Comparison of ENCODE assay signal across 14 cellular contexts in genomic region chr10:48494073-48494472, GRCh38.
DNase-seq lines count a peak whose midpoint lies in the region; ATAC-seq and TF ChIP-seq lines count a peak whose summit lies in the region.
"Had no signal": no experiment of that assay in that cellular context is flagged by ENCODE, and none has a peak within 500 bp of the region (broad histone marks: within the 10 kb centered on the region; RNA-seq: fewer than 3 reads in every experiment).

No MANE protein-coding gene starts in this region.

- CTCF ChIA-PET in activated CD4-positive, alpha-beta memory T cell treated with anti-CD3 and anti-CD28 coated beads, Interleukin-2, amount 10 ng/mL, durations not matched to agents 7 days and 5 days (lab: Charles Lee), result no interaction called here

- H3K36me3 ChIP-seq in neuronal stem cell (replicated peaks in 1 of 2; ENCODE audit: control insufficient read depth in 2 of 2, insufficient read depth in 2 of 2, low read length in 2 of 2), result no peaks in the 10 kb centered on the region
- H3K36me3 ChIP-seq: neutrophil, right atrium auricular region had no signal

- H3K9me3 ChIP-seq in neuronal stem cell (replicated peaks in 1 of 2; ENCODE audit: control insufficient read depth in 2 of 2, insufficient read depth in 1 of 2, low read depth in 1 of 2, low read length in 2 of 2), result no peaks in the 10 kb centered on the region
- H3K9me3 ChIP-seq: neutrophil, right atrium auricular region had no signal

- no CpG with 5 or more reads among the region's 8 CpGs for WGBS in neuronal stem cell (ENCODE audit: extremely low coverage in 2 of 2, insufficient read length in 2 of 2, insufficient replicate concordance in 1 of 2), 2 donors

- H3K4me3 Mint-ChIP-seq in HFFc6, result no peak overlapping the region
- no peak overlapping the region for H3K4me3 Mint-ChIP-seq in activated CD4-positive, alpha-beta memory T cell treated with anti-CD3 and anti-CD28 coated beads, Interleukin-2, amount 10 ng/mL, durations not matched to agents 7 days and 5 days

- H3K27ac Mint-ChIP-seq in HFFc6, result peak overlapping the region; percentile 22; the same call in 1 of the 2 replicates
- H3K27ac Mint-ChIP-seq in activated CD4-positive, alpha-beta memory T cell treated with anti-CD3 and anti-CD28 coated beads, Interleukin-2, amount 10 ng/mL, durations not matched to agents 7 days and 5 days, result no peak overlapping the region

- H3K18ac ChIP-seq in neuronal stem cell (ENCODE audit: low read length), result peak overlapping the region; percentile 74

- H2AFZ ChIP-seq in neuronal stem cell (ENCODE audit: low read length), result no peak overlapping the region

- no peak overlapping the region for H3K14ac ChIP-seq in neuronal stem cell (ENCODE audit: low read length)

- peak overlapping the region; percentile 26 for H4K8ac ChIP-seq in neuronal stem cell (ENCODE audit: low read depth, low read length)

- H3K79me1 ChIP-seq in neuronal stem cell (ENCODE audit: low read depth, low read length), result no peaks in the 10 kb centered on the region

- no peak overlapping the region for H2BK5ac ChIP-seq in neuronal stem cell (ENCODE audit: low read length)

- peaks cover 0 to 2% of the 10 kb centered on the region in 2 donors for H3K4me1 ChIP-seq in neuronal stem cell (ENCODE audit: control insufficient read depth in 2 of 2, insufficient read depth in 1 of 2, low read depth in 1 of 2, low read length in 2 of 2)

- no peak overlapping the region for H4K91ac ChIP-seq in neuronal stem cell (ENCODE audit: low read depth, low read length, poor library complexity)

- no peak for TF ChIP-seq CTCF in HFFc6 (IDR thresholded peaks at IDR 0.05)

- POLR2A ChIA-PET in activated CD4-positive, alpha-beta memory T cell treated with anti-CD3 and anti-CD28 coated beads, Interleukin-2, amount 10 ng/mL, durations not matched to agents 7 days and 5 days (lab: Charles Lee), result no interaction called here

- H3K36me3 Mint-ChIP-seq in HFFc6 (ENCODE audit: low read depth), result peaks cover 29% of the 10 kb centered on the region
- no peaks in the 10 kb centered on the region for H3K36me3 Mint-ChIP-seq in activated CD4-positive, alpha-beta memory T cell treated with anti-CD3 and anti-CD28 coated beads, Interleukin-2, amount 10 ng/mL, durations not matched to agents 7 days and 5 days (ENCODE audit: low read depth)

- H3K23ac ChIP-seq in neuronal stem cell (ENCODE audit: low read depth, low read length, poor library complexity), result no peak overlapping the region

- H2AK5ac ChIP-seq in neuronal stem cell (ENCODE audit: low read depth, low read length), result no peak overlapping the region

- peak; percentile 43 for DNase-seq in activated CD8-positive, alpha-beta memory T cell treated with anti-CD3 and anti-CD28 coated beads for 24 hours
- no peak for DNase-seq in activated CD8-positive, alpha-beta memory T cell treated with anti-CD3 and anti-CD28 coated beads, Interleukin-2, amount 50 U/mL, for 4 hours
- DNase-seq in HFFc6 (no peak), neuronal stem cell (ENCODE audit: low spot score) (no peak), NCI-H2196 treated with DMSO at 0.1 percent for 48 hours (lab: John Stamatoyannopoulos, UW; ENCODE audit: unreplicated experiment) (no peak), glomerular visceral epithelial cell (ENCODE audit: extremely low spot score) (no peak)
- peak; percentile 29 for DNase-seq in activated CD4-positive, alpha-beta memory T cell treated with anti-CD3 and anti-CD28 coated beads, Interleukin-2, amount 10 ng/mL, durations not matched to agents 7 days and 5 days
- DNase-seq: activated naive CD4-positive, alpha-beta T cell; NCI-H1417 treated with DMSO at 0.1 percent for 48 hours; NCI-H2171 treated with DMSO at 0.1 percent for 48 hours had no signal

- H2BK15ac ChIP-seq in neuronal stem cell (ENCODE audit: low read length), result no peak overlapping the region

- H3K4ac ChIP-seq in neuronal stem cell (ENCODE audit: low read length), result no peak overlapping the region

- H3K9me3 Mint-ChIP-seq in HFFc6, result no peaks in the 10 kb centered on the region
- H3K9me3 Mint-ChIP-seq in activated CD4-positive, alpha-beta memory T cell treated with anti-CD3 and anti-CD28 coated beads, Interleukin-2, amount 10 ng/mL, durations not matched to agents 7 days and 5 days, result no peaks in the 10 kb centered on the region

- peaks cover 13% of the 10 kb centered on the region for H3K27me3 Mint-ChIP-seq in HFFc6 (ENCODE audit: insufficient read depth)
- peaks cover 7% of the 10 kb centered on the region for H3K27me3 Mint-ChIP-seq in activated CD4-positive, alpha-beta memory T cell treated with anti-CD3 and anti-CD28 coated beads, Interleukin-2, amount 10 ng/mL, durations not matched to agents 7 days and 5 days

- no peak overlapping the region for H2BK12ac ChIP-seq in neuronal stem cell (ENCODE audit: low read length)

- peaks cover 0 to 10% (median 0%) of the 10 kb centered on the region in 3 experiments for H3K27me3 ChIP-seq in neuronal stem cell (ENCODE audit: control insufficient read depth in 3 of 3, insufficient read depth in 3 of 3, low read depth in 1 of 3, low read length in 3 of 3)
- H3K27me3 ChIP-seq: right atrium auricular region had no signal

- H2BK120ac ChIP-seq in neuronal stem cell (ENCODE audit: low read depth, low read length), result no peak overlapping the region

- ATAC-seq in HG02588 (IDR thresholded peaks at IDR 0.05; ENCODE audit: unreplicated experiment), result no peak

- H3K4me3 ChIP-seq in neuronal stem cell (ENCODE audit: low read length in 2 of 2), result no peak overlapping the region
- H3K4me3 ChIP-seq: right atrium auricular region had no signal

- no peak overlapping the region for H3K4me2 ChIP-seq in neuronal stem cell (ENCODE audit: insufficient read depth, low read length, poor library complexity, severe bottlenecking)
- H3K4me2 ChIP-seq: KMS-11 had no signal

- H3K4me1 Mint-ChIP-seq in HFFc6 (ENCODE audit: low read depth), result peaks cover 57% of the 10 kb centered on the region
- peaks cover 23% of the 10 kb centered on the region for H3K4me1 Mint-ChIP-seq in activated CD4-positive, alpha-beta memory T cell treated with anti-CD3 and anti-CD28 coated beads, Interleukin-2, amount 10 ng/mL, durations not matched to agents 7 days and 5 days

- no peak overlapping the region for H3K27ac ChIP-seq in neuronal stem cell (replicated peaks; ENCODE audit: low read length)
- H3K27ac ChIP-seq: KMS-11, neutrophil, right atrium auricular region had no signal

- no peak overlapping the region for H3K9ac ChIP-seq in neuronal stem cell (ENCODE audit: low read depth, low read length, poor library complexity)
- H3K9ac ChIP-seq: KMS-11 had no signal

Comparison
In these comparisons a context has a peak if more than half of its experiments do, and no peak if none do; other contexts are left out.
1. DNase-seq: peak in activated CD8-positive, alpha-beta memory T cell treated with anti-CD3 and anti-CD28 coated beads for 24 hours (single experiment) and activated CD4-positive, alpha-beta memory T cell treated with anti-CD3 and anti-CD28 coated beads, Interleukin-2, amount 10 ng/mL, durations not matched to agents 7 days and 5 days (single experiment); none in activated CD8-positive, alpha-beta memory T cell treated with anti-CD3 and anti-CD28 coated beads, Interleukin-2, amount 50 U/mL, for 4 hours (single experiment), HFFc6 (single experiment), neuronal stem cell (single experiment), NCI-H2196 treated with DMSO at 0.1 percent for 48 hours (single experiment) and glomerular visceral epithelial cell (single experiment).